Comparison of ENCODE assay signal across 17 cellular contexts in genomic region chr4:174555793-174556630, GRCh38. TPM values are rescaled to one million over a fixed set of nuclear protein-coding genes. Genes with fewer than 3 reads are reported as not detected.
DNase-seq lines count a peak whose midpoint lies in the region; ATAC-seq, FAIRE-seq and TF ChIP-seq lines count a peak whose summit lies in the region.
"Had no signal": no experiment of that assay in that cellular context is flagged by ENCODE, and none has a peak within 500 bp of the region (broad histone marks: within the 10 kb centered on the region; RNA-seq: fewer than 3 reads in every experiment).

No MANE protein-coding gene starts in this region.

- H3K9me3 ChIP-seq in liver (ENCODE audit: control insufficient read depth in 4 of 4, low read length in 3 of 4) (no peaks in the 10 kb centered on the region), HepG2 (ENCODE audit: low read length) (peaks cover 7% of the 10 kb centered on the region), right lobe of liver (no peaks in the 10 kb centered on the region), WERI-Rb-1 (ENCODE audit: severe bottlenecking) (no peaks in the 10 kb centered on the region)
- H3K9me3 ChIP-seq: Caco-2, HAP-1 had no signal

- POLR2A ChIA-PET in HepG2 (lab: Yijun Ruan, JAX), result no interaction called here

- FAIRE-seq in HepG2 (lab: Jason Lieb, UNC), result no peak
- FAIRE-seq: HTR-8/SVneo had no signal

- H3K4me3 ChIP-seq in liver (ENCODE audit: low read depth in 1 of 3, low read length in 3 of 3) (no peak overlapping the region), HepG2 (replicated peaks in 1 of 3; ENCODE audit: insufficient read depth in 1 of 3, low read depth in 2 of 3, low read length in 3 of 3) (no peak overlapping the region), right lobe of liver (no peak overlapping the region), WERI-Rb-1 (ENCODE audit: low read depth, low read length) (no peak overlapping the region)
- H3K4me3 ChIP-seq: BLaER1, HAP-1 had no signal

- CTCF ChIA-PET in HepG2 (lab: Yijun Ruan, JAX; ENCODE audit: low intra/inter-chr PET ratio, low total read pairs), result no interaction called here

- in situ Hi-C loops in HepG2 (cut with HindIII; ENCODE audit: extremely low pct_ligation_motif_present, low pct_unique_long_range_greater_than_20kb), result no loop called here

- H3K4me2 ChIP-seq in HepG2 (ENCODE audit: low read depth, low read length), result no peak overlapping the region
- H3K4me2 ChIP-seq: BLaER1 had no signal

- no peak for TF ChIP-seq CTCF in liver (IDR thresholded peaks at IDR 0.05; ENCODE audit: low read depth, low read length, missing input control)
- TF ChIP-seq CTCF in HepG2 (CRISPR knock-in tag; IDR thresholded peaks at IDR 0.05), result no peak
- no peak for TF ChIP-seq CTCF in right lobe of liver (IDR thresholded peaks at IDR 0.05)
- no peak for TF ChIP-seq CTCF in WERI-Rb-1 (IDR thresholded peaks at IDR 0.05; ENCODE audit: low read depth, low read length)

- no peaks in the 10 kb centered on the region for H3K27me3 ChIP-seq in liver (ENCODE audit: control insufficient read depth in 4 of 4, insufficient read depth in 4 of 4, low read length in 3 of 4)
- H3K27me3 ChIP-seq in HepG2 (ENCODE audit: control insufficient read depth in 1 of 2, insufficient read depth in 2 of 2, low read length in 2 of 2), result no peaks in the 10 kb centered on the region
- H3K27me3 ChIP-seq in right lobe of liver, result no peaks in the 10 kb centered on the region
- H3K27me3 ChIP-seq in WERI-Rb-1 (ENCODE audit: insufficient read depth, low read depth, severe bottlenecking), result no peaks in the 10 kb centered on the region
- H3K27me3 ChIP-seq: BLaER1 had no signal

- no peak overlapping the region for H3K9ac ChIP-seq in liver (ENCODE audit: low read depth in 1 of 2, low read length in 2 of 2)
- no peak overlapping the region for H3K9ac ChIP-seq in HepG2 (ENCODE audit: insufficient read depth, low read depth, low read length)
- H3K9ac ChIP-seq: BLaER1 had no signal

- ATAC-seq in HepG2 (no peak), right lobe of liver (peak; percentile 89 to 96 (median 93)), left cardiac atrium (no peak)

- H3K4me1 ChIP-seq in liver (ENCODE audit: control insufficient read depth in 4 of 4, insufficient read depth in 4 of 4, low read length in 3 of 4) (peaks cover 0 to 6% (median 0%) of the 10 kb centered on the region in 4 donors), HepG2 (ENCODE audit: insufficient read depth, low read length) (no peaks in the 10 kb centered on the region), right lobe of liver (peaks cover 0 to 5% (median 0%) of the 10 kb centered on the region in 4 donors)
- H3K4me1 ChIP-seq: BLaER1, Caco-2 had no signal

- peak; percentile 11 to 47 for TF ChIP-seq RAD21 in liver (IDR thresholded peaks at IDR 0.05)
- no peak for TF ChIP-seq RAD21 in HepG2 (CRISPR knock-in tag; IDR thresholded peaks at IDR 0.05)

- H3K27ac ChIP-seq in liver (ENCODE audit: low read depth in 1 of 2, low read length in 2 of 2), result peak overlapping the region; percentile 49 to 76
- H3K27ac ChIP-seq in HepG2 (ENCODE audit: extremely low read length, insufficient read depth, low read length), result no peak overlapping the region
- peak overlapping the region; percentile 30 to 47 (median 39) for H3K27ac ChIP-seq in right lobe of liver
- H3K27ac ChIP-seq in WERI-Rb-1, result no peak overlapping the region
- H3K27ac ChIP-seq: 22Rv1, BLaER1 had no signal

- no TSS peak for BruUV-seq in HepG2 (replicated peaks; lab: Mats Ljungman, UMichigan)

- 64% methylated on average over 4 of the region's 4 CpGs for WGBS in liver
- 8% methylated on average over 4 of the region's 4 CpGs for WGBS in HepG2 (ENCODE audit: low lambda C conversion rate)
- WGBS in right lobe of liver (ENCODE audit: insufficient coverage, low coverage, low lambda C conversion rate, missing lambda C conversion rate), result 49% methylated on average over 4 of the region's 4 CpGs

- TF ChIP-seq POLR2A in HepG2 (IDR thresholded peaks at IDR 0.05; ENCODE audit: insufficient read depth in 1 of 2, low read depth in 2 of 2, low read length in 2 of 2) (no peak), right lobe of liver (IDR thresholded peaks at IDR 0.05) (no peak)

- intact Hi-C loops in HepG2 (cut with micrococcal nuclease; ENCODE audit: unreplicated experiment), result no loop called here
- intact Hi-C loops in right lobe of liver (cut with DNase I), result no loop called here
- intact Hi-C loops in left cardiac atrium (cut with DNase I), result no loop called here

- no peaks in the 10 kb centered on the region for H4K20me1 ChIP-seq in HepG2 (ENCODE audit: insufficient read depth, low read length)
- H4K20me1 ChIP-seq: BLaER1 had no signal

- DNase-seq in HepG2 (ENCODE audit: low spot score), result no peak
- no peak for DNase-seq in right lobe of liver
- peak; percentile 44 for DNase-seq in renal cortical epithelial cell (ENCODE audit: low read depth)
- DNase-seq in T1000 (lab: John Stamatoyannopoulos, UW), result no peak
- DNase-seq in WERI-Rb-1, result no peak
- DNase-seq in left cardiac atrium, result no peak
- DNase-seq: AML-193; Caco-2; CD8-positive, alpha-beta memory T cell; DMS53; GF-D8; GOT3 had no signal

- TF ChIP-seq EP300 in HepG2 (IDR thresholded peaks at IDR 0.05; ENCODE audit: low read depth in 2 of 2, low read length in 2 of 2) (no peak), HepG2 (CRISPR knock-in tag; IDR thresholded peaks at IDR 0.05; ENCODE audit: borderline replicate concordance) (no peak)

- no peak overlapping the region for H2AFZ ChIP-seq in HepG2 (ENCODE audit: low read length)

- no peaks in the 10 kb centered on the region for H3K79me2 ChIP-seq in HepG2 (ENCODE audit: insufficient read depth, low read length)

- H3K36me3 ChIP-seq in liver (ENCODE audit: control insufficient read depth in 4 of 4, insufficient read depth in 3 of 4, low read depth in 1 of 4, low read length in 3 of 4) (no peaks in the 10 kb centered on the region), HepG2 (replicated peaks in 1 of 2; ENCODE audit: control insufficient read depth in 1 of 2, insufficient read depth in 2 of 2, low read length in 2 of 2) (no peaks in the 10 kb centered on the region), right lobe of liver (no peaks in the 10 kb centered on the region), WERI-Rb-1 (no peaks in the 10 kb centered on the region)
- H3K36me3 ChIP-seq: BLaER1, HAP-1 had no signal

TF ChIP-seq in liver, 16 proteins besides CTCF, POLR2A, EP300 and RAD21 (continues in another document):
- peak in 1 of 2 donors; percentile 79 for TF ChIP-seq JUND (IDR thresholded peaks at IDR 0.05)

TF ChIP-seq in HepG2, 621 proteins besides CTCF, POLR2A, EP300 and RAD21 (continues in another document):
- TF ChIP-seq E2F1 (CRISPR knock-in tag; IDR thresholded peaks at IDR 0.05) (no peak), ELF1 (CRISPR knock-in tag; IDR thresholded peaks at IDR 0.05) (no peak), ATF2 (CRISPR knock-in tag; IDR thresholded peaks at IDR 0.05) (no peak)

RNA-seq across cellular contexts. Expression of gene HPGD, which starts 33.7 kb away (rescaled TPM):
- 100 to 1,000 TPM in 1 of 2 donors, 1 to 10 TPM in 1; 7.9 to 113 TPM for total RNA-seq in liver
- polyA plus RNA-seq in liver, result 10 to 100 TPM; 24.2 to 90.0 TPM
- total RNA-seq in HepG2 (2016; rRNA removed; fragmentation: Illumina TruSeq; extraction: Trizol), result 0.13 and 0.36 TPM in 2 replicates
- total RNA-seq in HepG2 (2016; cell fraction: cytosol; rRNA removed; fragmentation: Illumina TruSeq; extraction: Trizol; ENCODE audit: low read depth), result not detected in 2 replicates
- 0.22 and 0.25 TPM in 2 replicates for total RNA-seq in HepG2 (2016; cell fraction: insoluble cytoplasmic fraction; rRNA removed; fragmentation: Illumina TruSeq; extraction: Trizol)
- total RNA-seq in HepG2 (2016; cell fraction: membrane; rRNA removed; fragmentation: Illumina TruSeq; extraction: Trizol), result not detected in 2 replicates
- total RNA-seq in HepG2 (2016; cell fraction: nucleus; rRNA removed; fragmentation: Illumina TruSeq; extraction: Trizol), result not detected in 2 replicates
- polyA plus RNA-seq in HepG2 (2011; rRNA removed), result 0.24 and 0.38 TPM in 2 replicates
- polyA plus RNA-seq in HepG2 (2011; cell fraction: cytosol; rRNA removed), result 0.06 and 0.12 TPM in 2 replicates
- 0.21 and 0.23 TPM in 2 replicates for polyA plus RNA-seq in HepG2 (2011; cell fraction: nucleus; rRNA removed)
- polyA plus RNA-seq in HepG2 (2012), result 0.36 and 0.55 TPM in 2 replicates
- polyA plus RNA-seq in HepG2 (2016; cell fraction: cytosol; fragmentation: Illumina TruSeq; extraction: Trizol; ENCODE audit: low read depth), result 0.19 TPM in 1 of 2 replicates, not detected in the other
- polyA plus RNA-seq in HepG2 (2016; cell fraction: insoluble cytoplasmic fraction; fragmentation: Illumina TruSeq; extraction: Trizol; ENCODE audit: low read depth), result 0.24 and 0.35 TPM in 2 replicates
- 0.15 TPM in 1 of 2 replicates, not detected in the other for polyA plus RNA-seq in HepG2 (2016; cell fraction: membrane; fragmentation: Illumina TruSeq; extraction: Trizol; ENCODE audit: low read depth)
- not detected in 2 replicates for polyA plus RNA-seq in HepG2 (2016; cell fraction: nucleus; fragmentation: Illumina TruSeq; extraction: Trizol; ENCODE audit: insufficient read depth, low read depth)
- polyA minus RNA-seq in HepG2 (2011; rRNA and poly(A)+ RNA removed; ENCODE audit: low replicate concordance), result 0.32 and 0.77 TPM in 2 replicates
- not detected in 2 replicates for polyA minus RNA-seq in HepG2 (2011; cell fraction: cytosol; rRNA and poly(A)+ RNA removed)
- polyA minus RNA-seq in HepG2 (2011; cell fraction: nucleus; rRNA and poly(A)+ RNA removed), result 0.75 TPM in 1 of 2 replicates, not detected in the other
- 100 to 1,000 TPM in 1 of 6 experiments, 10 to 100 TPM in 5; 71.7 to 124 (median 91.0) TPM for total RNA-seq in right lobe of liver
- 8.7 and 105 TPM in 2 replicates for total RNA-seq in renal cortical epithelial cell
- total RNA-seq in left cardiac atrium, result 1 to 10 TPM; 2.3 to 2.7 TPM

Comparison
In these comparisons a context has a peak if more than half of its experiments do, and no peak if none do; other contexts are left out.
1. H3K27ac ChIP-seq: peak in liver (2 of 2) and right lobe of liver (3 of 3); none in HepG2 (single experiment) and WERI-Rb-1 (single experiment).
2. ATAC-seq: peak in right lobe of liver (4 of 4); none in HepG2 (single experiment) and left cardiac atrium (0 of 2).